Comparison of ENCODE assay signal across 12 cellular contexts in the genomic region with DNA sequence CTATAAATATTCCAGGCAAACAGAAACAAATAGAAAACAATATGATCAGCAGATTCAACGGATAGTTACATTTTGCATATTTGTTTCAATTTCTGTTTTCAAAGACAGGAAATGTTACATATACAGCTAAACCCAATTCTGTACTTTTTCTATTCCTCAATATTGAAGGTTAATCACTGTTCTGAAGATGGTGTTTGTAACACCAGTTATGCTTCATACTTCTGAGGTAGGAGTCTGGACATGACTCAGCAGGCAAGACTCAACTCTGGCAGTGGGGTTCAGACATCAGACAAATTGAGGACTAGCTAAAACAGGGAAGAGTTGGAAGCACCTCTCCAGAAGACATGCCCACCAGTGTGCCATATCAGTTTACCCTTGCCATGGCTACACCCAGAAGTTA. TPM values are rescaled to one million over a fixed set of nuclear protein-coding genes. Genes with fewer than 3 reads are reported as not detected.
DNase-seq lines count a peak whose midpoint lies in the region; ATAC-seq, FAIRE-seq and TF ChIP-seq lines count a peak whose summit lies in the region.
"Had no signal": no experiment of that assay in that cellular context is flagged by ENCODE, and none has a peak within 500 bp of the region (broad histone marks: within the 10 kb centered on the region; RNA-seq: fewer than 3 reads in every experiment).

No MANE protein-coding gene starts in this region.

- H3K9me3 Mint-ChIP-seq in natural killer cell, result peaks cover 0 to 3% of the 10 kb centered on the region in 2 donors

- DNase-seq in EH (ENCODE audit: low read depth) (peak; percentile 45), RWPE1 (ENCODE audit: low spot score) (peak; percentile 59), natural killer cell (no peak), T-helper 2 cell (no peak), frontal cortex (ENCODE audit: low spot score in 2 of 2) (no peak), medulla oblongata (ENCODE audit: extremely low spot score) (no peak)
- DNase-seq: mucosa of descending colon, OCI-M1 had no signal

- intact Hi-C loops in natural killer cell (cut with micrococcal nuclease), result no loop called here

- H3K27ac Mint-ChIP-seq in natural killer cell, result no peak overlapping the region

- H3K27ac ChIP-seq in RWPE1, result no peak overlapping the region
- H3K27ac ChIP-seq: BLaER1 had no signal

- no peak for FAIRE-seq in frontal cortex (lab: Jason Lieb, UNC)

- POLR2A ChIA-PET in RWPE1 (lab: Yijun Ruan, JAX; ENCODE audit: low non-redundant PET), result no interaction called here

- H3K36me3 Mint-ChIP-seq in natural killer cell, result no peaks in the 10 kb centered on the region

- peaks cover 2 to 8% of the 10 kb centered on the region in 2 donors for H3K27me3 Mint-ChIP-seq in natural killer cell (ENCODE audit: low read depth in 2 of 2)

- CTCF ChIA-PET in RWPE1 (lab: Yijun Ruan, JAX), result interaction anchor here (0.6 to 1.0 kb wide), 3 partner anchors 26 to 138 kb away, joined by 3 to 5 read pairs (median 3); no protein-coding TSS in a partner anchor

- peak; percentile 94 for ATAC-seq in GM19395 (IDR thresholded peaks at IDR 0.05; ENCODE audit: unreplicated experiment)
- peak; percentile 93 for ATAC-seq in HG02970 (IDR thresholded peaks at IDR 0.05; ENCODE audit: low FRiP score, unreplicated experiment)
- no peak for ATAC-seq in natural killer cell
- ATAC-seq: mucosa of descending colon had no signal

- no peaks in the 10 kb centered on the region for H3K4me1 Mint-ChIP-seq in natural killer cell

- H3K4me3 Mint-ChIP-seq in natural killer cell, result no peak overlapping the region

- no peak for TF ChIP-seq CTCF in RWPE1 (conservative IDR thresholded peaks at IDR 0.05; ENCODE audit: low read depth)
- no peak for TF ChIP-seq CTCF in natural killer cell (IDR thresholded peaks at IDR 0.05)

RNA-seq across cellular contexts. Expression of a gene that starts 16.6 kb away (rescaled TPM):
- total RNA-seq in natural killer cell (not detected), frontal cortex (0.41 TPM)
- total RNA-seq: activated CD8-positive, alpha-beta memory T cell treated with anti-CD3 and anti-CD28 coated beads for 36 hours; mucosa of descending colon had no signal

RNA-seq across cellular contexts. Expression of a gene that starts 40.3 kb away (rescaled TPM):
- not detected for total RNA-seq in natural killer cell
- not detected for total RNA-seq in frontal cortex
- total RNA-seq: activated CD8-positive, alpha-beta memory T cell treated with anti-CD3 and anti-CD28 coated beads for 36 hours; mucosa of descending colon had no signal

RNA-seq across cellular contexts. Expression of a gene that starts 57.9 kb away (rescaled TPM):
- total RNA-seq in natural killer cell (not detected), frontal cortex (not detected)
- total RNA-seq: activated CD8-positive, alpha-beta memory T cell treated with anti-CD3 and anti-CD28 coated beads for 36 hours; mucosa of descending colon had no signal

Comparison
In these comparisons a context has a peak if more than half of its experiments do, and no peak if none do; other contexts are left out.
1. DNase-seq: peak in EH (single experiment) and RWPE1 (single experiment); none in natural killer cell (single experiment), T-helper 2 cell (0 of 5), frontal cortex (0 of 2) and medulla oblongata (single experiment).
2. ATAC-seq: peak in GM19395 (single experiment) and HG02970 (single experiment); none in natural killer cell (0 of 3).